In genomic region chr15:78872972-78873795, GRCh38 we compare ENCODE assay signal across 1 cellular context.
TF ChIP-seq lines count a peak whose summit lies in the region.

No MANE protein-coding gene starts in this region.

TF ChIP-seq in HepG2, 621 proteins besides CTCF, POLR2A, EP300 and RAD21 (continued from another document and continues in another):
- TF ChIP-seq BCLAF1 (IDR thresholded peaks at IDR 0.05) (no peak), ZNF326 (CRISPR knock-in tag; IDR thresholded peaks at IDR 0.05; ENCODE audit: borderline replicate concordance) (no peak), AKNA (CRISPR knock-in tag; IDR thresholded peaks at IDR 0.05; ENCODE audit: borderline replicate concordance) (no peak), ZNF570 (CRISPR knock-in tag; IDR thresholded peaks at IDR 0.05; ENCODE audit: borderline replicate concordance) (no peak), ZNF225 (CRISPR knock-in tag; IDR thresholded peaks at IDR 0.05) (no peak), ZNF598 (CRISPR knock-in tag; IDR thresholded peaks at IDR 0.05; ENCODE audit: borderline replicate concordance) (no peak), ZNF556 (CRISPR knock-in tag; IDR thresholded peaks at IDR 0.05; ENCODE audit: borderline replicate concordance) (no peak; the same call in 1 of the 2 replicates), PREB (CRISPR knock-in tag; IDR thresholded peaks at IDR 0.05) (no peak), ZUFSP (CRISPR knock-in tag; IDR thresholded peaks at IDR 0.05; ENCODE audit: borderline replicate concordance) (no peak), ZNF740 (CRISPR knock-in tag; IDR thresholded peaks at IDR 0.05) (peak; percentile 50; the same call in 1 of the 2 replicates), TOE1 (CRISPR knock-in tag; IDR thresholded peaks at IDR 0.05) (no peak), JUN (CRISPR knock-in tag; IDR thresholded peaks at IDR 0.05) (no peak), ZNF530 (CRISPR knock-in tag; IDR thresholded peaks at IDR 0.05; ENCODE audit: low read depth) (no peak), HES4 (CRISPR knock-in tag; IDR thresholded peaks at IDR 0.05; ENCODE audit: borderline replicate concordance) (peak; percentile 48; the same call in 1 of the 2 replicates), ARID5B (CRISPR knock-in tag; IDR thresholded peaks at IDR 0.05) (peak; percentile 51), ZNF430 (CRISPR knock-in tag; IDR thresholded peaks at IDR 0.05) (peak; percentile 47), NR2F6 (IDR thresholded peaks at IDR 0.05) (no peak), NR2F6 (CRISPR knock-in tag; IDR thresholded peaks at IDR 0.05) (peak; percentile 48; the same call in 1 of the 2 replicates), NPAS2 (CRISPR knock-in tag; IDR thresholded peaks at IDR 0.05; ENCODE audit: borderline replicate concordance) (no peak), ARNT (IDR thresholded peaks at IDR 0.05) (no peak), GPBP1L1 (CRISPR knock-in tag; IDR thresholded peaks at IDR 0.05) (no peak), ZNF75D (CRISPR knock-in tag; IDR thresholded peaks at IDR 0.05; ENCODE audit: borderline replicate concordance) (no peak), MATR3 (CRISPR knock-in tag; IDR thresholded peaks at IDR 0.05) (no peak), MXD4 (CRISPR knock-in tag; IDR thresholded peaks at IDR 0.05) (no peak), ZNF501 (CRISPR knock-in tag; IDR thresholded peaks at IDR 0.05) (peak; percentile 42; the same call in 1 of the 2 replicates), ZSCAN22 (CRISPR knock-in tag; IDR thresholded peaks at IDR 0.05) (0 out of 2 replicates have a peak, but pooled peaks have one; percentile 58), ZNF292 (CRISPR knock-in tag; IDR thresholded peaks at IDR 0.05; ENCODE audit: borderline replicate concordance, low read depth) (0 out of 2 replicates have a peak, but pooled peaks have one; percentile 24), HMGA1 (CRISPR knock-in tag; conservative IDR thresholded peaks at IDR 0.05) (no peak), MZF1 (CRISPR knock-in tag; IDR thresholded peaks at IDR 0.05; ENCODE audit: borderline replicate concordance) (no peak), ZBTB21 (CRISPR knock-in tag; IDR thresholded peaks at IDR 0.05) (peak; percentile 12; the same call in 1 of the 2 replicates), HOXA5 (CRISPR knock-in tag; IDR thresholded peaks at IDR 0.05) (no peak; the same call in 1 of the 2 replicates), REL (CRISPR knock-in tag; conservative IDR thresholded peaks at IDR 0.05) (0 out of 2 replicates have a peak, but pooled peaks have one; percentile 46), ZNF274 (CRISPR knock-in tag; IDR thresholded peaks at IDR 0.05) (no peak; the same call in 1 of the 2 replicates), ZNF30 (CRISPR knock-in tag; IDR thresholded peaks at IDR 0.05) (no peak), GATA4 (IDR thresholded peaks at IDR 0.05; ENCODE audit: borderline replicate concordance, low read depth) (no peak), CBX2 (IDR thresholded peaks at IDR 0.05; ENCODE audit: low read depth, low read length) (no peak), CBX2 (CRISPR knock-in tag; IDR thresholded peaks at IDR 0.05; ENCODE audit: low read depth) (no peak), TERF1 (CRISPR knock-in tag; IDR thresholded peaks at IDR 0.05) (no peak), PHF5A (CRISPR knock-in tag; IDR thresholded peaks at IDR 0.05; ENCODE audit: low read depth, unreplicated experiment) (no peak), ZNF770 (CRISPR knock-in tag; IDR thresholded peaks at IDR 0.05) (no peak), SALL2 (CRISPR knock-in tag; IDR thresholded peaks at IDR 0.05) (no peak), ZNF331 (CRISPR knock-in tag; IDR thresholded peaks at IDR 0.05) (peak; percentile 66; the same call in 1 of the 2 replicates), ZNF670 (CRISPR knock-in tag; IDR thresholded peaks at IDR 0.05; ENCODE audit: borderline replicate concordance) (0 out of 2 replicates have a peak, but pooled peaks have one; percentile 35), ZKSCAN5 (CRISPR knock-in tag; IDR thresholded peaks at IDR 0.05) (no peak; the same call in 1 of the 2 replicates), YEATS2 (CRISPR knock-in tag; IDR thresholded peaks at IDR 0.05; ENCODE audit: borderline replicate concordance) (no peak), KLF16 (CRISPR knock-in tag; IDR thresholded peaks at IDR 0.05) (peak in 1 of 2 experiments; percentile 88; a peak in 2 of 4 replicates), HHEX (CRISPR knock-in tag; IDR thresholded peaks at IDR 0.05) (no peak)
